Comparison of ENCODE assay signal across 18 cellular contexts in genomic region chr1:150018165-150018564, GRCh38. TPM values are rescaled to one million over a fixed set of nuclear protein-coding genes. Genes with fewer than 3 reads are reported as not detected.
DNase-seq lines count a peak whose midpoint lies in the region; ATAC-seq and TF ChIP-seq lines count a peak whose summit lies in the region.
"Had no signal": no experiment of that assay in that cellular context is flagged by ENCODE, and none has a peak within 500 bp of the region (broad histone marks: within the 10 kb centered on the region; RNA-seq: fewer than 3 reads in every experiment).

No MANE protein-coding gene starts in this region.

- POLR2A ChIA-PET in OCI-LY7 (lab: Charles Lee) = no interaction called here

- no peak for ATAC-seq in left lung
- no peak for ATAC-seq in upper lobe of left lung (ENCODE audit: low FRiP score in 2 of 2)
- ATAC-seq in heart right ventricle = no peak
- ATAC-seq: CD8-positive, alpha-beta T cell had no signal

- H3K4me1 ChIP-seq in OCI-LY7 (ENCODE audit: insufficient read depth, low read length, poor library complexity, severe bottlenecking) (peaks cover 10% of the 10 kb centered on the region), left lung (no peaks in the 10 kb centered on the region), upper lobe of left lung (peaks cover 0 to 4% (median 0%) of the 10 kb centered on the region in 4 donors), heart right ventricle (peaks cover 0 to 9% (median 0%) of the 10 kb centered on the region in 9 donors), esophagus squamous epithelium (peaks cover 0 to 36% (median 0%) of the 10 kb centered on the region in 3 donors)
- H3K4me1 ChIP-seq: SJSA1 had no signal

- no peak for TF ChIP-seq POLR2A in upper lobe of left lung (IDR thresholded peaks at IDR 0.05)
- TF ChIP-seq POLR2A in esophagus squamous epithelium (IDR thresholded peaks at IDR 0.05) = no peak

- H3K79me2 ChIP-seq in OCI-LY7 (ENCODE audit: insufficient read depth, low read depth, low read length) = no peaks in the 10 kb centered on the region

- no peaks in the 10 kb centered on the region for H4K20me1 ChIP-seq in OCI-LY7 (ENCODE audit: insufficient read depth, low read length)
- H4K20me1 ChIP-seq: BLaER1 treated with 17β-estradiol and CSF1 and Interleukin-3, amounts not matched to agents 10 nM and 100 nM had no signal

- peak; percentile 20 for DNase-seq in GM12865 (ENCODE audit: low read depth)
- peak; percentile 14 for DNase-seq in OCI-LY7 (ENCODE audit: low spot score)
- DNase-seq in left lung = no peak
- DNase-seq in upper lobe of left lung = no peak
- DNase-seq in heart right ventricle = no peak
- no peak for DNase-seq in activated CD4-positive, alpha-beta T cell treated with anti-CD3 and anti-CD28 coated beads for 4 hours
- DNase-seq in esophagus squamous epithelium (lab: John Stamatoyannopoulos, UW) = no peak
- DNase-seq: Calu3; CD8-positive, alpha-beta T cell; NCI-H1694 treated with DMSO at 0.1 percent for 48 hours; NCI-H2107; NCI-H2227 treated with DMSO at 0.1 percent for 48 hours; NCI-H510A treated with DMSO at 0.1 percent for 48 hours; NCI-H774; Peyer's patch had no signal

- H2AFZ ChIP-seq in OCI-LY7 (ENCODE audit: low read length) = no peak overlapping the region

- 79 to 82% methylated on average over 4 of the region's 4 CpGs for WGBS in upper lobe of left lung, 2 donors
- 83 to 89% methylated on average over 4 of the region's 4 CpGs for WGBS in heart right ventricle, 2 donors
- WGBS in esophagus squamous epithelium, 2 donors = 81 to 88% methylated on average over 4 of the region's 4 CpGs

- H3K4me2 ChIP-seq in OCI-LY7 (ENCODE audit: low read length) = peak overlapping the region; percentile 29; the same call in 1 of the 2 replicates

- TF ChIP-seq CTCF in GM12865 (IDR thresholded peaks at IDR 0.05; ENCODE audit: insufficient read depth, low read depth, low read length, missing control alignments) (no peak), OCI-LY7 (conservative IDR thresholded peaks at IDR 0.05; ENCODE audit: low read length) (no peak), left lung (IDR thresholded peaks at IDR 0.05) (no peak), upper lobe of left lung (IDR thresholded peaks at IDR 0.05) (no peak), heart right ventricle (IDR thresholded peaks at IDR 0.05) (no peak), esophagus squamous epithelium (IDR thresholded peaks at IDR 0.05) (no peak)

- no peaks in the 10 kb centered on the region for H3K9me2 ChIP-seq in OCI-LY7 (ENCODE audit: insufficient read depth, low read length)

- intact Hi-C loops in OCI-LY7 (cut with micrococcal nuclease; ENCODE audit: unreplicated experiment) (no loop called here), left lung (cut with DNase I) (no loop called here), heart right ventricle (cut with DNase I) (no loop called here), esophagus squamous epithelium (cut with DNase I) (no loop called here)

- H3K27ac ChIP-seq in OCI-LY7 (ENCODE audit: low read depth, low read length, poor library complexity, severe bottlenecking) (no peak overlapping the region), left lung (peak overlapping the region; percentile 57 to 69), upper lobe of left lung (peak overlapping the region; percentile 32 to 64 (median 53)), heart right ventricle (no peak overlapping the region), esophagus squamous epithelium (no peak overlapping the region)
- H3K27ac ChIP-seq: BLaER1 treated with 17β-estradiol and CSF1 and Interleukin-3, amounts not matched to agents 10 nM and 100 nM; SJSA1 had no signal

- CTCF ChIA-PET in OCI-LY7 (lab: Charles Lee; ENCODE audit: unreplicated experiment) = interaction anchor here (0.6 kb wide), 1 partner anchor 27 kb away, joined by 5 read pairs; no protein-coding TSS in a partner anchor

- TF ChIP-seq EP300 in upper lobe of left lung (IDR thresholded peaks at IDR 0.05) = no peak

- H3K36me3 ChIP-seq in OCI-LY7 (ENCODE audit: insufficient read depth, low read length) (no peaks in the 10 kb centered on the region), left lung (no peaks in the 10 kb centered on the region), upper lobe of left lung (no peaks in the 10 kb centered on the region), heart right ventricle (no peaks in the 10 kb centered on the region), esophagus squamous epithelium (no peaks in the 10 kb centered on the region)
- H3K36me3 ChIP-seq: BLaER1 treated with 17β-estradiol and CSF1 and Interleukin-3, amounts not matched to agents 10 nM and 100 nM; Peyer's patch; SJSA1 had no signal

- BruUV-seq in OCI-LY7 (replicated peaks; lab: Mats Ljungman, UMichigan) = no TSS peak

- peaks cover 0 to 96% of the 10 kb centered on the region in 2 donors for H3K27me3 ChIP-seq in left lung
- H3K27me3 ChIP-seq in upper lobe of left lung = no peaks in the 10 kb centered on the region
- H3K27me3 ChIP-seq in heart right ventricle = peaks cover 0 to 95% (median 0%) of the 10 kb centered on the region in 7 donors
- no peaks in the 10 kb centered on the region for H3K27me3 ChIP-seq in esophagus squamous epithelium
- H3K27me3 ChIP-seq: Peyer's patch, SJSA1 had no signal

- H3K9me3 ChIP-seq in OCI-LY7 (ENCODE audit: low read length) (no peaks in the 10 kb centered on the region), left lung (no peaks in the 10 kb centered on the region), upper lobe of left lung (no peaks in the 10 kb centered on the region), heart right ventricle (no peaks in the 10 kb centered on the region), esophagus squamous epithelium (no peaks in the 10 kb centered on the region)
- H3K9me3 ChIP-seq: BLaER1 treated with 17β-estradiol and CSF1 and Interleukin-3, amounts not matched to agents 10 nM and 100 nM; Peyer's patch; SJSA1 had no signal

- H3K4me3 ChIP-seq in GM12865 (ENCODE audit: low read depth, low read length) (no peak overlapping the region), OCI-LY7 (ENCODE audit: low read depth, low read length, poor library complexity, severe bottlenecking) (no peak overlapping the region), left lung (no peak overlapping the region), upper lobe of left lung (no peak overlapping the region), heart right ventricle (no peak overlapping the region), esophagus squamous epithelium (no peak overlapping the region)
- H3K4me3 ChIP-seq: BLaER1 treated with 17β-estradiol and CSF1 and Interleukin-3, amounts not matched to agents 10 nM and 100 nM; K562; Peyer's patch; SJSA1 had no signal

RNA-seq across cellular contexts. Expression of gene OTUD7B, which starts 7.6 kb away (rescaled TPM):
- 1.6 and 1.7 TPM in 2 replicates for total RNA-seq in OCI-LY7 (2014; rRNA removed; shearing (Covaris generic))
- total RNA-seq in OCI-LY7 (2022) (4.3 and 4.8 TPM in 2 replicates), left lung (10 to 100 TPM; 20.9 to 31.7 TPM), upper lobe of left lung (10 to 100 TPM; 22.0 to 44.8 (median 29.8) TPM), heart right ventricle (10 to 100 TPM; 22.7 to 34.4 (median 28.9) TPM), esophagus squamous epithelium (10 to 100 TPM in 1 of 4 donors, 1 to 10 TPM in 3; 8.5 to 12.6 (median 9.1) TPM)
- polyA plus RNA-seq in heart right ventricle = 1 to 10 TPM; 3.1 to 7.7 TPM

RNA-seq across cellular contexts. Expression of gene VPS45, which starts 49.4 kb away (rescaled TPM):
- 38.9 and 40.2 TPM in 2 replicates for total RNA-seq in OCI-LY7 (2014; rRNA removed; shearing (Covaris generic))
- total RNA-seq in OCI-LY7 (2022) = 54.4 and 58.2 TPM in 2 replicates
- total RNA-seq in left lung = 10 to 100 TPM; 36.7 to 41.7 TPM
- 10 to 100 TPM; 16.3 to 50.3 (median 30.8) TPM for total RNA-seq in upper lobe of left lung
- total RNA-seq in heart right ventricle = 10 to 100 TPM; 41.5 to 73.6 (median 51.9) TPM
- 10 to 100 TPM; 26.6 to 31.0 TPM for polyA plus RNA-seq in heart right ventricle
- 10 to 100 TPM; 23.4 to 31.7 (median 29.1) TPM for total RNA-seq in esophagus squamous epithelium

Comparison
In these comparisons a context has a peak if more than half of its experiments do, and no peak if none do; other contexts are left out.
1. DNase-seq: peak in GM12865 (single experiment) and OCI-LY7 (single experiment); none in left lung (0 of 2), upper lobe of left lung (0 of 2), heart right ventricle (0 of 2), activated CD4-positive, alpha-beta T cell treated with anti-CD3 and anti-CD28 coated beads for 4 hours (0 of 2) and esophagus squamous epithelium (single experiment).
2. H3K27ac ChIP-seq: peak in left lung (2 of 2) and upper lobe of left lung (4 of 4); none in OCI-LY7 (single experiment), heart right ventricle (0 of 10) and esophagus squamous epithelium (0 of 4).